ENCODE assay signal across 9 cellular contexts in genomic region chr19:32691291-32691951, GRCh38. TPM values are rescaled to one million over a fixed set of nuclear protein-coding genes. Genes with fewer than 3 reads are reported as not detected.
DNase-seq lines count a peak whose midpoint lies in the region; ATAC-seq, FAIRE-seq and TF ChIP-seq lines count a peak whose summit lies in the region.
"Had no signal": no experiment of that assay in that cellular context is flagged by ENCODE, and none has a peak within 500 bp of the region (broad histone marks: within the 10 kb centered on the region; RNA-seq: fewer than 3 reads in every experiment).

NUDT19 (plus strand) TSS chr19:32691821; CDS start chr19:32691961, 140 bp downstream.

- H3K27me3 ChIP-seq in brain microvascular endothelial cell (replicated peaks) (no peaks in the 10 kb centered on the region), small intestine (ENCODE audit: control insufficient read depth in 2 of 2, insufficient read depth in 2 of 2, low read length in 2 of 2) (no peaks in the 10 kb centered on the region)

- peak within 1 kb of the TSS; percentile 58 for H3K4me3 ChIP-seq in brain microvascular endothelial cell (ENCODE audit: low read depth, low read length)
- peak within 1 kb of the TSS; percentile 53 for H3K4me3 ChIP-seq in iPS-18c (ENCODE audit: insufficient read depth, low read depth, low read length)
- peak within 1 kb of the TSS; percentile 73 to 90 for H3K4me3 ChIP-seq in small intestine (ENCODE audit: low read depth in 1 of 2, low read length in 2 of 2)

- H3K4me1 ChIP-seq in small intestine (ENCODE audit: control insufficient read depth in 2 of 2, insufficient read depth in 1 of 2, low read depth in 1 of 2, low read length in 1 of 2) = peaks cover 6 to 8% of the 10 kb centered on the region in 2 donors

- H3K27ac ChIP-seq in 22Rv1 = peak within 1 kb of the TSS; percentile 84
- peak within 1 kb of the TSS; percentile 75 for H3K27ac ChIP-seq in brain microvascular endothelial cell
- H3K27ac ChIP-seq in small intestine (ENCODE audit: low read depth in 1 of 2, low read length in 1 of 2) = peak within 1 kb of the TSS; percentile 81 to 90

- ATAC-seq in GM18519 (IDR thresholded peaks at IDR 0.05; ENCODE audit: low FRiP score, unreplicated experiment) = peak; percentile 76
- peak; percentile 76 for ATAC-seq in HG03039 (IDR thresholded peaks at IDR 0.05; ENCODE audit: unreplicated experiment)

- no peaks in the 10 kb centered on the region for H3K36me3 ChIP-seq in brain microvascular endothelial cell (replicated peaks)
- H3K36me3 ChIP-seq in small intestine (ENCODE audit: control insufficient read depth in 2 of 2, insufficient read depth in 2 of 2, low read length in 2 of 2) = no peaks in the 10 kb centered on the region

- TF ChIP-seq CTCF in 22Rv1 (IDR thresholded peaks at IDR 0.05) = no peak
- no peak for TF ChIP-seq CTCF in brain microvascular endothelial cell (IDR thresholded peaks at IDR 0.05; ENCODE audit: low read depth, low read length, missing control alignments)

- H3K9me3 ChIP-seq in iPS-18c (ENCODE audit: control insufficient read depth, insufficient read depth, low read length) (no peaks in the 10 kb centered on the region), small intestine (ENCODE audit: control insufficient read depth, low read depth) (no peaks in the 10 kb centered on the region)

- peak; percentile 84 to 93 for DNase-seq in NCI-H2081 (lab: John Stamatoyannopoulos, UW)
- DNase-seq in UCSD-AML1 (lab: John Stamatoyannopoulos, UW; ENCODE audit: unreplicated experiment) = peak; percentile 85
- DNase-seq in brain microvascular endothelial cell = peak; percentile 79
- peak; percentile 87 for DNase-seq in small intestine

- FAIRE-seq in small intestine (lab: Jason Lieb, UNC) = no peak
- FAIRE-seq: G401.6 had no signal

- in situ Hi-C loops in brain microvascular endothelial cell (cut with HindIII; ENCODE audit: low pct_ligation_motif_present, low sequenced_read_pairs) = no loop called here

- WGBS in small intestine, 3 donors = 2 to 6% (median 3%) methylated on average over 27 to 32 of the region's 32 CpGs

RNA-seq across cellular contexts. Expression of gene NUDT19, which starts in this region (rescaled TPM):
- 1 to 10 TPM; 7.0 to 9.6 (median 9.6) TPM for polyA plus RNA-seq in small intestine

Comparison
In these comparisons a context has a peak if more than half of its experiments do, and no peak if none do; other contexts are left out.
1. Peak in every context shown above with its lines: DNase-seq, ATAC-seq, H3K4me3 ChIP-seq and H3K27ac ChIP-seq.